ENCODE assay signal across 1 cellular context in genomic region chr9:127397722-127398647, GRCh38.
TF ChIP-seq lines count a peak whose summit lies in the region.

No MANE protein-coding gene starts in this region.

TF ChIP-seq in GM12878, 131 proteins besides CTCF, POLR2A, EP300 and RAD21 (continued from another document):
- TF ChIP-seq ELK1 (IDR thresholded peaks at IDR 0.05; ENCODE audit: low read depth, low read length) (no peak), ZNF687 (IDR thresholded peaks at IDR 0.05) (no peak), HDAC6 (IDR thresholded peaks at IDR 0.05; ENCODE audit: unreplicated experiment) (no peak), RCOR1 (conservative IDR thresholded peaks at IDR 0.05; ENCODE audit: low read depth, low read length) (no peak), ZBTB40 (IDR thresholded peaks at IDR 0.05; ENCODE audit: borderline replicate concordance) (no peak), STAT1 (conservative IDR thresholded peaks at IDR 0.05) (no peak), NFYA (IDR thresholded peaks at IDR 0.05; ENCODE audit: borderline replicate concordance, low read depth, low read length) (no peak), PBX3 (IDR thresholded peaks at IDR 0.05; ENCODE audit: insufficient replicate concordance, low read depth, low read length) (no peak), NFXL1 (IDR thresholded peaks at IDR 0.05; ENCODE audit: borderline replicate concordance) (no peak), SREBF2 (IDR thresholded peaks at IDR 0.05; ENCODE audit: low read length) (no peak), IKZF2 (IDR thresholded peaks at IDR 0.05) (no peak), EED (IDR thresholded peaks at IDR 0.05; ENCODE audit: low read depth) (0 out of 2 replicates have a peak, but pooled peaks have one; percentile 5), EGR1 (IDR thresholded peaks at IDR 0.05; ENCODE audit: borderline replicate concordance in 1 of 2, low read depth in 2 of 2, low read length in 2 of 2) (no peak), MTA3 (IDR thresholded peaks at IDR 0.05; ENCODE audit: borderline replicate concordance, low read length) (no peak), ZBED1 (IDR thresholded peaks at IDR 0.05; ENCODE audit: borderline replicate concordance) (no peak), MXI1 (IDR thresholded peaks at IDR 0.05; ENCODE audit: low read depth, low read length) (no peak), TARDBP (IDR thresholded peaks at IDR 0.05; ENCODE audit: borderline replicate concordance) (no peak), NR2F1 (conservative IDR thresholded peaks at IDR 0.05) (0 out of 2 replicates have a peak, but pooled peaks have one; percentile 11), JUND (IDR thresholded peaks at IDR 0.05; ENCODE audit: low read depth, low read length) (no peak), RFX5 (IDR thresholded peaks at IDR 0.05; ENCODE audit: low read depth, low read length) (no peak)
- TF ChIP-seq, protein P1, sequence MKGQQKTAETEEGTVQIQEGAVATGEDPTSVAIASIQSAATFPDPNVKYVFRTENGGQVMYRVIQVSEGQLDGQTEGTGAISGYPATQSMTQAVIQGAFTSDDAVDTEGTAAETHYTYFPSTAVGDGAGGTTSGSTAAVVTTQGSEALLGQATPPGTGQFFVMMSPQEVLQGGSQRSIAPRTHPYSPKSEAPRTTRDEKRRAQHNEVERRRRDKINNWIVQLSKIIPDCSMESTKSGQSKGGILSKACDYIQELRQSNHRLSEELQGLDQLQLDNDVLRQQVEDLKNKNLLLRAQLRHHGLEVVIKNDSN (IDR thresholded peaks at IDR 0.05; ENCODE audit: borderline replicate concordance, extremely low read length, insufficient read depth, low read depth, low read length): no peak
- TF ChIP-seq, protein P2, sequence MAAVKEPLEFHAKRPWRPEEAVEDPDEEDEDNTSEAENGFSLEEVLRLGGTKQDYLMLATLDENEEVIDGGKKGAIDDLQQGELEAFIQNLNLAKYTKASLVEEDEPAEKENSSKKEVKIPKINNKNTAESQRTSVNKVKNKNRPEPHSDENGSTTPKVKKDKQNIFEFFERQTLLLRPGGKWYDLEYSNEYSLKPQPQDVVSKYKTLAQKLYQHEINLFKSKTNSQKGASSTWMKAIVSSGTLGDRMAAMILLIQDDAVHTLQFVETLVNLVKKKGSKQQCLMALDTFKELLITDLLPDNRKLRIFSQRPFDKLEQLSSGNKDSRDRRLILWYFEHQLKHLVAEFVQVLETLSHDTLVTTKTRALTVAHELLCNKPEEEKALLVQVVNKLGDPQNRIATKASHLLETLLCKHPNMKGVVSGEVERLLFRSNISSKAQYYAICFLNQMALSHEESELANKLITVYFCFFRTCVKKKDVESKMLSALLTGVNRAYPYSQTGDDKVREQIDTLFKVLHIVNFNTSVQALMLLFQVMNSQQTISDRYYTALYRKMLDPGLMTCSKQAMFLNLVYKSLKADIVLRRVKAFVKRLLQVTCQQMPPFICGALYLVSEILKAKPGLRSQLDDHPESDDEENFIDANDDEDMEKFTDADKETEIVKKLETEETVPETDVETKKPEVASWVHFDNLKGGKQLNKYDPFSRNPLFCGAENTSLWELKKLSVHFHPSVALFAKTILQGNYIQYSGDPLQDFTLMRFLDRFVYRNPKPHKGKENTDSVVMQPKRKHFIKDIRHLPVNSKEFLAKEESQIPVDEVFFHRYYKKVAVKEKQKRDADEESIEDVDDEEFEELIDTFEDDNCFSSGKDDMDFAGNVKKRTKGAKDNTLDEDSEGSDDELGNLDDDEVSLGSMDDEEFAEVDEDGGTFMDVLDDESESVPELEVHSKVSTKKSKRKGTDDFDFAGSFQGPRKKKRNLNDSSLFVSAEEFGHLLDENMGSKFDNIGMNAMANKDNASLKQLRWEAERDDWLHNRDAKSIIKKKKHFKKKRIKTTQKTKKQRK (IDR thresholded peaks at IDR 0.05; ENCODE audit: low read depth, low read length): no peak
